1 cellular context compared by ENCODE assay signal in the genomic region with DNA sequence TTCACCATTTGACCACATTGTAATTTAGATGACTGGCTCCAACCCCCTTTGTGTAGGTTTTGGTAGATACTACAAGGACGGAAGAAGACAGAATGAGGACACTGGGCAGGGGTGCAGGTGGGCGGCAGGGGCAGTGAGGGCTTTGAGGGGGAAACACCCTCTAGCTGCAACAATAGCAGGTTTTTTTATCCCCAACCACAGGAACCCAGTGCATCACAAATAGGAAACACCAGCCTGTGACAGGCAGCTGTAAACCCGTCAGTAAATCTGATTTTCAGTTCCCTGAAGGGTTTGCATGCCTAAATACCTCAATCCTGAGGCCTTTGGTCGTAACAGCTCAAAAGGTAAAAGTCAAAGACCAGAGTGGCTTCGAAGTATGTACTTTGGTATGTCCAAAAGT.
TF ChIP-seq lines count a peak whose summit lies in the region.

No MANE protein-coding gene starts in this region.

TF ChIP-seq in GM12878, 131 proteins besides CTCF, POLR2A, EP300 and RAD21 (continued from another document and continues in another):
- TF ChIP-seq ZBTB11 (CRISPR knock-in tag; IDR thresholded peaks at IDR 0.05) (no peak), SUZ12 (IDR thresholded peaks at IDR 0.05; ENCODE audit: unreplicated experiment) (no peak), ZNF207 (IDR thresholded peaks at IDR 0.05; ENCODE audit: borderline replicate concordance) (no peak), TBL1XR1 (IDR thresholded peaks at IDR 0.05; ENCODE audit: low read depth, low read length) (no peak), FOXM1 (IDR thresholded peaks at IDR 0.05; ENCODE audit: low read depth, low read length) (no peak; the same call in 1 of the 2 replicates), SMARCA5 (IDR thresholded peaks at IDR 0.05) (no peak), MEF2A (IDR thresholded peaks at IDR 0.05; ENCODE audit: insufficient read depth, low read depth, low read length) (0 out of 2 replicates have a peak, but pooled peaks have one; percentile 51), HDAC6 (IDR thresholded peaks at IDR 0.05; ENCODE audit: unreplicated experiment) (no peak), SREBF1 (IDR thresholded peaks at IDR 0.05; ENCODE audit: low read length) (no peak), RUNX3 (IDR thresholded peaks at IDR 0.05; ENCODE audit: low read length) (peak; percentile 84), SKIL (IDR thresholded peaks at IDR 0.05; ENCODE audit: low read depth, poor library complexity, severe bottlenecking) (no peak), PAX5 (IDR thresholded peaks at IDR 0.05; ENCODE audit: borderline replicate concordance, low read depth, low read length) (0 out of 2 replicates have a peak, but pooled peaks have one; percentile 40), ZNF384 (IDR thresholded peaks at IDR 0.05; ENCODE audit: borderline replicate concordance, low read depth, low read length) (peak; percentile 73; the same call in 1 of the 2 replicates), BACH1 (IDR thresholded peaks at IDR 0.05; ENCODE audit: borderline replicate concordance) (no peak), ZNF217 (IDR thresholded peaks at IDR 0.05) (no peak), FOXK2 (IDR thresholded peaks at IDR 0.05) (no peak), RAD51 (IDR thresholded peaks at IDR 0.05) (no peak), NFYA (IDR thresholded peaks at IDR 0.05; ENCODE audit: borderline replicate concordance, low read depth, low read length) (no peak), TARDBP (IDR thresholded peaks at IDR 0.05; ENCODE audit: borderline replicate concordance) (no peak), USF1 (IDR thresholded peaks at IDR 0.05; ENCODE audit: borderline replicate concordance, extremely low read length, insufficient read depth, low read depth, low read length) (no peak), MYC (IDR thresholded peaks at IDR 0.05; ENCODE audit: insufficient read depth, insufficient read length, insufficient replicate concordance, low read length, severe bottlenecking) (no peak), ESRRA (IDR thresholded peaks at IDR 0.05; ENCODE audit: low read length) (no peak), ATF7 (IDR thresholded peaks at IDR 0.05; ENCODE audit: low read depth) (peak; percentile 65), POLR2AphosphoS2 (IDR thresholded peaks at IDR 0.05; ENCODE audit: low read depth, low read length) (no peak), LARP7 (IDR thresholded peaks at IDR 0.05) (no peak), ZNF622 (IDR thresholded peaks at IDR 0.05) (no peak), ELK1 (IDR thresholded peaks at IDR 0.05; ENCODE audit: low read depth, low read length) (no peak), NBN (IDR thresholded peaks at IDR 0.05) (0 out of 2 replicates have a peak, but pooled peaks have one; percentile 12), TCF3 (IDR thresholded peaks at IDR 0.05; ENCODE audit: borderline replicate concordance, insufficient read depth, low read depth, low read length) (0 out of 2 replicates have a peak, but pooled peaks have one; percentile 21), CREB1 (IDR thresholded peaks at IDR 0.05; ENCODE audit: low read depth) (no peak), FOS (IDR thresholded peaks at IDR 0.05; ENCODE audit: borderline replicate concordance, extremely low read depth, insufficient read length) (no peak), ZBTB33 (IDR thresholded peaks at IDR 0.05) (no peak), SMAD1 (IDR thresholded peaks at IDR 0.05; ENCODE audit: low read depth, partially characterized antibody) (no peak), MYB (IDR thresholded peaks at IDR 0.05; ENCODE audit: borderline replicate concordance, low read depth, low read length) (no peak), EZH2 (IDR thresholded peaks at IDR 0.05; ENCODE audit: borderline replicate concordance, control insufficient read depth, low read depth, low read length) (no peak), SMAD5 (IDR thresholded peaks at IDR 0.05; ENCODE audit: low read depth) (no peak), HDAC2 (IDR thresholded peaks at IDR 0.05) (no peak), BHLHE40 (IDR thresholded peaks at IDR 0.05; ENCODE audit: borderline replicate concordance in 1 of 2, low read depth in 2 of 2, low read length in 1 of 2) (peak; percentile 38 to 40; a peak in 1 of 4 replicates), KAT2A (conservative IDR thresholded peaks at IDR 0.05; ENCODE audit: control insufficient read depth, low read depth, low read length) (no peak), GABPA (IDR thresholded peaks at IDR 0.05; ENCODE audit: low read depth) (no peak), MEF2B (IDR thresholded peaks at IDR 0.05; ENCODE audit: partially characterized antibody, poor library complexity, severe bottlenecking) (peak; percentile 61), EGR1 (IDR thresholded peaks at IDR 0.05; ENCODE audit: borderline replicate concordance in 1 of 2, low read depth in 2 of 2, low read length in 2 of 2) (peak in 1 of 2 experiments; percentile 60; a peak in 1 of 3 replicates), ASH2L (IDR thresholded peaks at IDR 0.05; ENCODE audit: borderline replicate concordance, low read depth) (no peak), DPF2 (IDR thresholded peaks at IDR 0.05) (peak; percentile 77), HDGF (IDR thresholded peaks at IDR 0.05) (no peak)
- TF ChIP-seq, protein P1, sequence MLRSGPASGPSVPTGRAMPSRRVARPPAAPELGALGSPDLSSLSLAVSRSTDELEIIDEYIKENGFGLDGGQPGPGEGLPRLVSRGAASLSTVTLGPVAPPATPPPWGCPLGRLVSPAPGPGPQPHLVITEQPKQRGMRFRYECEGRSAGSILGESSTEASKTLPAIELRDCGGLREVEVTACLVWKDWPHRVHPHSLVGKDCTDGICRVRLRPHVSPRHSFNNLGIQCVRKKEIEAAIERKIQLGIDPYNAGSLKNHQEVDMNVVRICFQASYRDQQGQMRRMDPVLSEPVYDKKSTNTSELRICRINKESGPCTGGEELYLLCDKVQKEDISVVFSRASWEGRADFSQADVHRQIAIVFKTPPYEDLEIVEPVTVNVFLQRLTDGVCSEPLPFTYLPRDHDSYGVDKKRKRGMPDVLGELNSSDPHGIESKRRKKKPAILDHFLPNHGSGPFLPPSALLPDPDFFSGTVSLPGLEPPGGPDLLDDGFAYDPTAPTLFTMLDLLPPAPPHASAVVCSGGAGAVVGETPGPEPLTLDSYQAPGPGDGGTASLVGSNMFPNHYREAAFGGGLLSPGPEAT (IDR thresholded peaks at IDR 0.05; ENCODE audit: low read depth) = peak; percentile 60; the same call in 1 of the 2 replicates
- TF ChIP-seq, protein P2, sequence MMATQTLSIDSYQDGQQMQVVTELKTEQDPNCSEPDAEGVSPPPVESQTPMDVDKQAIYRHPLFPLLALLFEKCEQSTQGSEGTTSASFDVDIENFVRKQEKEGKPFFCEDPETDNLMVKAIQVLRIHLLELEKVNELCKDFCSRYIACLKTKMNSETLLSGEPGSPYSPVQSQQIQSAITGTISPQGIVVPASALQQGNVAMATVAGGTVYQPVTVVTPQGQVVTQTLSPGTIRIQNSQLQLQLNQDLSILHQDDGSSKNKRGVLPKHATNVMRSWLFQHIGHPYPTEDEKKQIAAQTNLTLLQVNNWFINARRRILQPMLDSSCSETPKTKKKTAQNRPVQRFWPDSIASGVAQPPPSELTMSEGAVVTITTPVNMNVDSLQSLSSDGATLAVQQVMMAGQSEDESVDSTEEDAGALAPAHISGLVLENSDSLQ (IDR thresholded peaks at IDR 0.05) = peak; percentile 91
- TF ChIP-seq, protein P3, sequence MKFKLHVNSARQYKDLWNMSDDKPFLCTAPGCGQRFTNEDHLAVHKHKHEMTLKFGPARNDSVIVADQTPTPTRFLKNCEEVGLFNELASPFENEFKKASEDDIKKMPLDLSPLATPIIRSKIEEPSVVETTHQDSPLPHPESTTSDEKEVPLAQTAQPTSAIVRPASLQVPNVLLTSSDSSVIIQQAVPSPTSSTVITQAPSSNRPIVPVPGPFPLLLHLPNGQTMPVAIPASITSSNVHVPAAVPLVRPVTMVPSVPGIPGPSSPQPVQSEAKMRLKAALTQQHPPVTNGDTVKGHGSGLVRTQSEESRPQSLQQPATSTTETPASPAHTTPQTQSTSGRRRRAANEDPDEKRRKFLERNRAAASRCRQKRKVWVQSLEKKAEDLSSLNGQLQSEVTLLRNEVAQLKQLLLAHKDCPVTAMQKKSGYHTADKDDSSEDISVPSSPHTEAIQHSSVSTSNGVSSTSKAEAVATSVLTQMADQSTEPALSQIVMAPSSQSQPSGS (IDR thresholded peaks at IDR 0.05; ENCODE audit: low read length) = no peak
